1 cellular context compared by ENCODE assay signal in the genomic region with DNA sequence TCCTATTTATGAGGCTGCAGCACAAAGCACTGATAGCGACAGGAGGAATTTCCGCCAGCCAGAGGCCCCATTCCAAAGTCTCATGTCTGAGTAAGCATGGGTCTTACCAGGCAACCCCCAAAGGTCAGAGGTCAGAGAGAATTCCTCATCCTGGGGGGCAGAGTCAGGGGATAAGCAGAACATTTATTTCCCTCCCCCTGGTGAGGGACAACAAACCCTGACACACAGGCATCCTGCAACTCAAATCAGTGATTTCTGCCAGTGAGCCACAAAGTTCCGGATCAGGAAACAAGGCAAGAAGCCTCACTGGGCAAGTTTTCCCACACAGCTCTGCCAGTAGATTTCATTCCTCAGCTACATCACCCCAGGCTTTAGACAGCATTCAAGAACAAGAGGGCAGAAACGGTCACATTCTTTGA.
TF ChIP-seq lines count a peak whose summit lies in the region.

No MANE protein-coding gene starts in this region.

TF ChIP-seq in endothelial cell of umbilical vein, 7 proteins besides CTCF, POLR2A, EP300 and RAD21 (continued from another document):
- TF ChIP-seq, protein P1, sequence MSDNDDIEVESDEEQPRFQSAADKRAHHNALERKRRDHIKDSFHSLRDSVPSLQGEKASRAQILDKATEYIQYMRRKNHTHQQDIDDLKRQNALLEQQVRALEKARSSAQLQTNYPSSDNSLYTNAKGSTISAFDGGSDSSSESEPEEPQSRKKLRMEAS (IDR thresholded peaks at IDR 0.05; ENCODE audit: insufficient read depth, insufficient read length): no peak
- TF ChIP-seq JUN (IDR thresholded peaks at IDR 0.05; ENCODE audit: borderline replicate concordance, insufficient read depth, insufficient read length, low read depth) (no peak), GATA2 (IDR thresholded peaks at IDR 0.05; ENCODE audit: insufficient read depth, insufficient read length, low read depth, low read length) (peak; percentile 50), POLR2AphosphoS5 (IDR thresholded peaks at IDR 0.05; ENCODE audit: insufficient read depth, low read depth, low read length) (peak; percentile 68)
